Comparison of ENCODE assay signal across 30 cellular contexts in genomic region chr10:76871697-76872295, GRCh38.
"Had no signal": no experiment of that assay in that cellular context is flagged by ENCODE, and none has a peak within 500 bp of the region (broad histone marks: within the 10 kb centered on the region; RNA-seq: fewer than 3 reads in every experiment).

No MANE protein-coding gene starts in this region.

- H3K36me3 Mint-ChIP-seq: activated naive CD8-positive, alpha-beta T cell treated with anti-CD3 and anti-CD28 coated beads, Interleukin-2, amount 10 ng/mL, durations not matched to agents 7 days and 5 days; WTC11 had no signal

- H3K4me1 Mint-ChIP-seq: activated naive CD8-positive, alpha-beta T cell treated with anti-CD3 and anti-CD28 coated beads, Interleukin-2, amount 10 ng/mL, durations not matched to agents 7 days and 5 days; T-helper 17 cell; WTC11 had no signal

- H3K4me3 ChIP-seq: breast epithelium, coronary artery, SJSA1 had no signal

- H3K27ac ChIP-seq: breast epithelium, coronary artery, RWPE1, SJSA1 had no signal

- H3K4me3 Mint-ChIP-seq: activated CD8-positive, alpha-beta T cell treated with anti-CD3 and anti-CD28 coated beads, Interleukin-2, amount 10 ng/mL, durations not matched to agents 7 days and 5 days; activated naive CD8-positive, alpha-beta T cell treated with anti-CD3 and anti-CD28 coated beads, Interleukin-2, amount 10 ng/mL, durations not matched to agents 7 days and 5 days; T-helper 17 cell; WTC11 had no signal

- DNase-seq: activated CD4-positive, alpha-beta T cell treated with anti-CD3 and anti-CD28 coated beads for 48 hours; activated CD4-positive, alpha-beta T cell treated with anti-CD3 and anti-CD28 coated beads, Interleukin-2, amount 50 U/mL, for 4 hours; activated CD4-positive, CD25-positive, alpha-beta regulatory T cell treated with anti-CD3 and anti-CD28 coated beads, Interleukin-2, amount 50 U/mL, for 72 hours; activated CD8-positive, alpha-beta memory T cell treated with anti-CD3 and anti-CD28 coated beads, Interleukin-2, amount 50 U/mL, for 48 hours; activated CD8-positive, alpha-beta T cell treated with anti-CD3 and anti-CD28 coated beads, Interleukin-2, amount 10 ng/mL, durations not matched to agents 7 days and 5 days; activated naive CD4-positive, alpha-beta T cell treated with anti-CD3 and anti-CD28 coated beads, Interleukin-2, amount 50 U/mL, for 16 hours; activated naive CD8-positive, alpha-beta T cell treated with anti-CD3 and anti-CD28 coated beads, Interleukin-2, amount 10 ng/mL, durations not matched to agents 7 days and 5 days; activated T-cell treated with anti-CD3 and anti-CD28 coated beads, Interleukin-2, amount 50 U/mL, for 1 hour; aorta; caudate nucleus; KG1; NCI-H1092; NCI-H1436; NCI-H187 treated with DMSO at 0.1 percent for 48 hours; NCI-H2081 treated with DMSO at 0.1 percent for 48 hours; NCI-H2171; NCI-H2227 treated with DMSO at 0.1 percent for 48 hours; NCI-H446 treated with DMSO at 0.1 percent for 48 hours; NK-92 treated with Interleukin-12 subunit alpha and Interleukin-12 subunit beta, amount 100 ng/mL, for 24 hours; OCI-M1; Right ventricle myocardium superior; T-helper 17 cell; T-helper 9 cell had no signal

- H3K27ac Mint-ChIP-seq: activated CD8-positive, alpha-beta T cell treated with anti-CD3 and anti-CD28 coated beads, Interleukin-2, amount 10 ng/mL, durations not matched to agents 7 days and 5 days; activated naive CD8-positive, alpha-beta T cell treated with anti-CD3 and anti-CD28 coated beads, Interleukin-2, amount 10 ng/mL, durations not matched to agents 7 days and 5 days; T-helper 17 cell; WTC11 had no signal

- H3K36me3 ChIP-seq: breast epithelium, SJSA1 had no signal

- H3K27me3 Mint-ChIP-seq: activated naive CD8-positive, alpha-beta T cell treated with anti-CD3 and anti-CD28 coated beads, Interleukin-2, amount 10 ng/mL, durations not matched to agents 7 days and 5 days; T-helper 17 cell had no signal

- H3K9me3 ChIP-seq: breast epithelium, SJSA1 had no signal

- ATAC-seq: activated CD8-positive, alpha-beta T cell treated with anti-CD3 and anti-CD28 coated beads, Interleukin-2, amount 10 ng/mL, durations not matched to agents 7 days and 5 days; Panc1; SK-N-SH treated with all-trans-retinoic acid at 6 μM for 48 hours; T-helper 17 cell; WTC11 had no signal

- H3K4me1 ChIP-seq: breast epithelium, SJSA1 had no signal

- H3K27me3 ChIP-seq: breast epithelium, SJSA1 had no signal

- H3K9me3 Mint-ChIP-seq: activated naive CD8-positive, alpha-beta T cell treated with anti-CD3 and anti-CD28 coated beads, Interleukin-2, amount 10 ng/mL, durations not matched to agents 7 days and 5 days had no signal
